Comparison of ENCODE assay signal across 9 cellular contexts in genomic region chr4:179989975-179990374, GRCh38.
DNase-seq lines count a peak whose midpoint lies in the region; ATAC-seq and TF ChIP-seq lines count a peak whose summit lies in the region.
"Had no signal": no experiment of that assay in that cellular context is flagged by ENCODE, and none has a peak within 500 bp of the region (broad histone marks: within the 10 kb centered on the region; RNA-seq: fewer than 3 reads in every experiment).

No MANE protein-coding gene starts in this region.

- DNase-seq in NAMALWA (ENCODE audit: low spot score) (peak; percentile 95), thyroid gland (peak; percentile 2 to 6), Right ventricle myocardium superior (no peak), iPS-NIHi11 (ENCODE audit: low spot score) (no peak)
- DNase-seq in activated naive CD4-positive, alpha-beta T cell treated with Interleukin-2 at 50 U/mL for 16 hours: no peak
- DNase-seq: activated naive CD8-positive, alpha-beta T cell treated with anti-CD3 and anti-CD28 coated beads for 36 hours; sigmoid colon had no signal

- H3K36me3 ChIP-seq in thyroid gland: no peaks in the 10 kb centered on the region
- H3K36me3 ChIP-seq: sigmoid colon had no signal

- H3K4me1 ChIP-seq in thyroid gland: no peaks in the 10 kb centered on the region
- H3K4me1 ChIP-seq: sigmoid colon had no signal

- no peak overlapping the region for H3K4me3 ChIP-seq in thyroid gland (replicated peaks in 1 of 3)
- H3K4me3 ChIP-seq: sigmoid colon had no signal

- TF ChIP-seq CTCF in thyroid gland (IDR thresholded peaks at IDR 0.05): no peak

- whole genome bisulfite sequencing in thyroid gland, 2 donors: 30 to 35% methylated on average over 4 of the region's 4 CpGs

- intact Hi-C loops in thyroid gland (cut with DNase I) (no loop called here), Right ventricle myocardium superior (cut with DNase I) (no loop called here)

- no peaks in the 10 kb centered on the region for H3K9me3 ChIP-seq in thyroid gland
- H3K9me3 ChIP-seq: sigmoid colon had no signal

- no peak overlapping the region for H3K27ac ChIP-seq in thyroid gland
- H3K27ac ChIP-seq: sigmoid colon had no signal

- no peaks in the 10 kb centered on the region for H3K27me3 ChIP-seq in thyroid gland
- H3K27me3 ChIP-seq: sigmoid colon had no signal

- TF ChIP-seq POLR2A in thyroid gland (IDR thresholded peaks at IDR 0.05): no peak

- peak; percentile 94 for ATAC-seq in GM19397 (IDR thresholded peaks at IDR 0.05; ENCODE audit: unreplicated experiment)
- peak; percentile 98 for ATAC-seq in HG02970 (IDR thresholded peaks at IDR 0.05; ENCODE audit: low FRiP score, unreplicated experiment)
- no peak for ATAC-seq in Right ventricle myocardium superior (ENCODE audit: poor library complexity)

Comparison
In these comparisons a context has a peak if more than half of its experiments do, and no peak if none do; other contexts are left out.
1. DNase-seq: peak in NAMALWA (single experiment) and thyroid gland (2 of 2); none in Right ventricle myocardium superior (single experiment), activated naive CD4-positive, alpha-beta T cell treated with Interleukin-2 at 50 U/mL for 16 hours (single experiment) and iPS-NIHi11 (single experiment).